In genomic region chr6:26553264-26553738, GRCh38 we compare ENCODE assay signal across 8 cellular contexts. TPM values are rescaled to one million over a fixed set of nuclear protein-coding genes. Genes with fewer than 3 reads are reported as not detected.
A peak's percentile ranks its signal among the peaks of the same experiment; 100 is the strongest.
DNase-seq lines count a peak whose midpoint lies in the region; ATAC-seq and TF ChIP-seq lines count a peak whose summit lies in the region.

No MANE protein-coding gene starts in this region.

- peak; percentile 55 to 84 (median 72) for DNase-seq in CD8-positive, alpha-beta T cell
- DNase-seq in MG63 (peak; percentile 49), SHP77 (lab: John Stamatoyannopoulos, UW) (peak; percentile 68 to 70), glutamatergic neuron (peak; percentile 72), osteocyte (ENCODE audit: extremely low spot score, unreplicated experiment) (peak; percentile 89)
- DNase-seq in activated gamma-delta T cell treated with anti-CD3 and anti-CD28 coated beads, Interleukin-2, amount 50 U/mL, for 16 hours (ENCODE audit: low read depth) = peak; percentile 69

- no peak overlapping the region for H3K27ac Mint-ChIP-seq in CD8-positive, alpha-beta T cell
- H3K27ac Mint-ChIP-seq in glutamatergic neuron (ENCODE audit: unreplicated experiment) (no peak overlapping the region), osteocyte (ENCODE audit: unreplicated experiment) (no peak overlapping the region)

- POLR2A ChIA-PET in CD8-positive, alpha-beta T cell (lab: Charles Lee) = interaction anchor here (0.6 to 4.0 kb wide), 16 partner anchors 15 to 1255 kb away, joined by 3 to 54 read pairs (median 4); partner anchors contain the start of gene HMGN4

- H3K4me1 ChIP-seq in CD8-positive, alpha-beta T cell (ENCODE audit: insufficient read depth, low read length) = peaks cover 28% of the 10 kb centered on the region
- peaks cover 9% of the 10 kb centered on the region for H3K4me1 ChIP-seq in thymus (ENCODE audit: control insufficient read depth, insufficient read depth, low read length)

- H3K27me3 Mint-ChIP-seq in CD8-positive, alpha-beta T cell (ENCODE audit: low read depth) = no peaks in the 10 kb centered on the region
- H3K27me3 Mint-ChIP-seq in glutamatergic neuron (ENCODE audit: unreplicated experiment) (peaks cover 7% of the 10 kb centered on the region), osteocyte (ENCODE audit: unreplicated experiment) (no peaks in the 10 kb centered on the region)

- H3K36me3 Mint-ChIP-seq in CD8-positive, alpha-beta T cell = peaks cover 2% of the 10 kb centered on the region
- H3K36me3 Mint-ChIP-seq in glutamatergic neuron (ENCODE audit: unreplicated experiment) (no peaks in the 10 kb centered on the region), osteocyte (ENCODE audit: unreplicated experiment) (no peaks in the 10 kb centered on the region)

- no peaks in the 10 kb centered on the region for H3K27me3 ChIP-seq in CD8-positive, alpha-beta T cell (ENCODE audit: insufficient read depth, low read length)
- no peaks in the 10 kb centered on the region for H3K27me3 ChIP-seq in MG63
- no peaks in the 10 kb centered on the region for H3K27me3 ChIP-seq in thymus (ENCODE audit: control insufficient read depth, insufficient read depth)

- H3K9me3 ChIP-seq in CD8-positive, alpha-beta T cell (ENCODE audit: low read length) = no peaks in the 10 kb centered on the region
- H3K9me3 ChIP-seq in MG63 = no peaks in the 10 kb centered on the region
- no peaks in the 10 kb centered on the region for H3K9me3 ChIP-seq in thymus (ENCODE audit: control insufficient read depth)

- H3K27ac ChIP-seq in CD8-positive, alpha-beta T cell (ENCODE audit: low read depth, low read length) = peak overlapping the region; percentile 17
- H3K27ac ChIP-seq in thymus (ENCODE audit: low read depth) = no peak overlapping the region

- WGBS in thymus = under 1% methylated on average over 14 of the region's 14 CpGs

- no peak for TF ChIP-seq CTCF in CD8-positive, alpha-beta T cell (IDR thresholded peaks at IDR 0.05)
- TF ChIP-seq CTCF in glutamatergic neuron (IDR thresholded peaks at IDR 0.05; ENCODE audit: partially characterized antibody, unreplicated experiment) (no peak), osteocyte (IDR thresholded peaks at IDR 0.05) (no peak)

- CTCF ChIA-PET in CD8-positive, alpha-beta T cell (lab: Charles Lee) = interaction anchor here (0.6 to 2.8 kb wide), 7 partner anchors 15 to 602 kb away, joined by 3 to 17 read pairs (median 8); partner anchors contain the start of genes ABT1 and HMGN4

- no peaks in the 10 kb centered on the region for H3K9me3 Mint-ChIP-seq in CD8-positive, alpha-beta T cell
- peaks cover 18% of the 10 kb centered on the region for H3K9me3 Mint-ChIP-seq in glutamatergic neuron (ENCODE audit: unreplicated experiment)
- H3K9me3 Mint-ChIP-seq in osteocyte (ENCODE audit: unreplicated experiment) = no peaks in the 10 kb centered on the region

- ATAC-seq in CD8-positive, alpha-beta T cell = peak; percentile 57
- peak; percentile 48 for ATAC-seq in GM21528 (IDR thresholded peaks at IDR 0.05; ENCODE audit: low FRiP score, unreplicated experiment)

- intact Hi-C loops in CD8-positive, alpha-beta T cell (cut with DNase I, micrococcal nuclease) = loop anchor here (1.0 to 10.0 kb wide), 9 partner anchors 15 to 919 kb away; partner anchors contain the start of genes ABT1 (in 1 of the 2), BTN2A1 (in 1 of the 2), HMGN4 (in 1 of the 2) and ZNF184 (in 1 of the 2)

- peaks cover 21% of the 10 kb centered on the region for H3K4me1 Mint-ChIP-seq in CD8-positive, alpha-beta T cell (ENCODE audit: low read depth)
- peaks cover 5% of the 10 kb centered on the region for H3K4me1 Mint-ChIP-seq in glutamatergic neuron (ENCODE audit: low read depth, unreplicated experiment)
- H3K4me1 Mint-ChIP-seq in osteocyte (ENCODE audit: unreplicated experiment) = peaks cover 15% of the 10 kb centered on the region

- no peaks in the 10 kb centered on the region for H3K36me3 ChIP-seq in CD8-positive, alpha-beta T cell (ENCODE audit: insufficient read depth, low read length)
- H3K36me3 ChIP-seq in MG63 = no peaks in the 10 kb centered on the region
- H3K36me3 ChIP-seq in thymus (ENCODE audit: control insufficient read depth, insufficient read depth) = no peaks in the 10 kb centered on the region

- H3K4me3 Mint-ChIP-seq in CD8-positive, alpha-beta T cell = no peak overlapping the region
- H3K4me3 Mint-ChIP-seq in glutamatergic neuron (ENCODE audit: unreplicated experiment) (no peak overlapping the region), osteocyte (ENCODE audit: unreplicated experiment) (no peak overlapping the region)

- peak overlapping the region; percentile 64 for H3K4me3 ChIP-seq in CD8-positive, alpha-beta T cell (ENCODE audit: low read depth, low read length)
- H3K4me3 ChIP-seq in MG63 (peak overlapping the region; percentile 53), thymus (ENCODE audit: low read length) (peak overlapping the region; percentile 58)

RNA-seq across cellular contexts. Expression of gene HMGN4, which starts 15.1 kb away (rescaled TPM):
- 10 to 100 TPM; 24.8 to 33.7 TPM for total RNA-seq in CD8-positive, alpha-beta T cell
- total RNA-seq in MG63 (2014; rRNA removed; shearing (Covaris generic); ENCODE audit: low replicate concordance) = 70.7 and 71.8 TPM in 2 replicates
- 56.9 TPM for total RNA-seq in glutamatergic neuron (ENCODE audit: unreplicated experiment)
- total RNA-seq in osteocyte = 45.0 and 49.2 TPM in 2 replicates
- 62.1 TPM for polyA plus RNA-seq in thymus

RNA-seq across cellular contexts. Expression of gene ABT1, which starts 43.5 kb away (rescaled TPM):
- total RNA-seq in CD8-positive, alpha-beta T cell = 10 to 100 TPM; 42.5 to 44.2 TPM
- total RNA-seq in MG63 (2014; rRNA removed; shearing (Covaris generic); ENCODE audit: low replicate concordance) = 21.8 and 22.6 TPM in 2 replicates
- 15.9 TPM for total RNA-seq in glutamatergic neuron (ENCODE audit: unreplicated experiment)
- total RNA-seq in osteocyte = 13.1 and 13.9 TPM in 2 replicates
- 25.0 TPM for polyA plus RNA-seq in thymus

RNA-seq across cellular contexts. Expression of gene BTN1A1, which starts 53.2 kb away (rescaled TPM):
- total RNA-seq in CD8-positive, alpha-beta T cell = not detected
- not detected in 2 replicates for total RNA-seq in MG63 (2014; rRNA removed; shearing (Covaris generic); ENCODE audit: low replicate concordance)
- total RNA-seq in glutamatergic neuron (ENCODE audit: unreplicated experiment) (not detected), osteocyte (not detected in 2 replicates)
- 0.16 TPM for polyA plus RNA-seq in thymus
